ENCODE assay signal across 14 cellular contexts in genomic region chr10:69064762-69065328, GRCh38. TPM values are rescaled to one million over a fixed set of nuclear protein-coding genes. Genes with fewer than 3 reads are reported as not detected.
DNase-seq lines count a peak whose midpoint lies in the region; ATAC-seq and TF ChIP-seq lines count a peak whose summit lies in the region.
"Had no signal": no experiment of that assay in that cellular context is flagged by ENCODE, and none has a peak within 500 bp of the region (broad histone marks: within the 10 kb centered on the region; RNA-seq: fewer than 3 reads in every experiment).

No MANE protein-coding gene starts in this region.

- H3K79me2 ChIP-seq in fibroblast of lung (ENCODE audit: control insufficient read depth, insufficient read depth, low read length) = no peaks in the 10 kb centered on the region

- no peak for ATAC-seq in stimulated activated effector memory CD8-positive, alpha-beta T cell treated with anti-CD3 and anti-CD28 coated beads, Interleukin-12 subunit alpha, Interleukin-12 subunit beta, amount 100 ng/mL, for 72 hours
- no peak for ATAC-seq in GM21447 (IDR thresholded peaks at IDR 0.05; ENCODE audit: unreplicated experiment)
- ATAC-seq: left colon had no signal

- intact Hi-C loops in activated CD4-positive, alpha-beta T cell treated with anti-CD3 and anti-CD28 coated beads, Interleukin-2, amount 10 ng/mL, durations not matched to agents 24 days and 14 days (cut with micrococcal nuclease) = loop anchor here (1.0 to 5.0 kb wide), 3 partner anchors 20 to 38 kb away; no protein-coding TSS in a partner anchor

- no peaks in the 10 kb centered on the region for H3K27me3 Mint-ChIP-seq in activated CD4-positive, alpha-beta T cell treated with anti-CD3 and anti-CD28 coated beads, Interleukin-2, amount 10 ng/mL, durations not matched to agents 24 days and 14 days

- CTCF ChIA-PET in RWPE1 (lab: Yijun Ruan, JAX) = interaction anchor here (0.5 kb wide), 1 partner anchor 105 kb away, joined by 4 read pairs; no protein-coding TSS in a partner anchor

- H3K4me1 Mint-ChIP-seq in activated CD4-positive, alpha-beta T cell treated with anti-CD3 and anti-CD28 coated beads, Interleukin-2, amount 10 ng/mL, durations not matched to agents 24 days and 14 days = peaks cover 40% of the 10 kb centered on the region
- H3K4me1 Mint-ChIP-seq in stimulated activated effector memory CD8-positive, alpha-beta T cell treated with anti-CD3 and anti-CD28 coated beads, Interleukin-12 subunit alpha, Interleukin-12 subunit beta, amount 100 ng/mL, for 72 hours = peaks cover 42% of the 10 kb centered on the region

- no peaks in the 10 kb centered on the region for H4K20me1 ChIP-seq in fibroblast of lung (ENCODE audit: control insufficient read depth, extremely low read depth, insufficient read depth, low read length)

- no peak overlapping the region for H3K4me2 ChIP-seq in fibroblast of lung (ENCODE audit: extremely low read depth, insufficient read depth, low read length)

- H3K27me3 ChIP-seq in fibroblast of lung (ENCODE audit: control insufficient read depth, insufficient read depth, low read length) = no peaks in the 10 kb centered on the region

- POLR2A ChIA-PET in RWPE1 (lab: Yijun Ruan, JAX; ENCODE audit: low non-redundant PET) = no interaction called here

- no peaks in the 10 kb centered on the region for H3K9me3 ChIP-seq in fibroblast of lung (ENCODE audit: control insufficient read depth, insufficient read depth, low read depth, low read length)

- H3K9ac ChIP-seq in fibroblast of lung (ENCODE audit: insufficient read depth, low read length) = no peak overlapping the region

- H3K9me3 Mint-ChIP-seq in activated CD4-positive, alpha-beta T cell treated with anti-CD3 and anti-CD28 coated beads, Interleukin-2, amount 10 ng/mL, durations not matched to agents 24 days and 14 days = peaks cover 4% of the 10 kb centered on the region
- no peaks in the 10 kb centered on the region for H3K9me3 Mint-ChIP-seq in stimulated activated effector memory CD8-positive, alpha-beta T cell treated with anti-CD3 and anti-CD28 coated beads, Interleukin-12 subunit alpha, Interleukin-12 subunit beta, amount 100 ng/mL, for 72 hours

- H3K4me3 Mint-ChIP-seq in activated CD4-positive, alpha-beta T cell treated with anti-CD3 and anti-CD28 coated beads, Interleukin-2, amount 10 ng/mL, durations not matched to agents 24 days and 14 days = no peak overlapping the region
- H3K4me3 Mint-ChIP-seq in stimulated activated effector memory CD8-positive, alpha-beta T cell treated with anti-CD3 and anti-CD28 coated beads, Interleukin-12 subunit alpha, Interleukin-12 subunit beta, amount 100 ng/mL, for 72 hours = peak overlapping the region; percentile 62

- H3K36me3 Mint-ChIP-seq in activated CD4-positive, alpha-beta T cell treated with anti-CD3 and anti-CD28 coated beads, Interleukin-2, amount 10 ng/mL, durations not matched to agents 24 days and 14 days (ENCODE audit: low read depth) = peaks cover 2% of the 10 kb centered on the region
- peaks cover 11% of the 10 kb centered on the region for H3K36me3 Mint-ChIP-seq in stimulated activated effector memory CD8-positive, alpha-beta T cell treated with anti-CD3 and anti-CD28 coated beads, Interleukin-12 subunit alpha, Interleukin-12 subunit beta, amount 100 ng/mL, for 72 hours

- H3K36me3 ChIP-seq in fibroblast of lung (ENCODE audit: control insufficient read depth, insufficient read depth, low read length) = no peaks in the 10 kb centered on the region

- H3K27ac Mint-ChIP-seq in activated CD4-positive, alpha-beta T cell treated with anti-CD3 and anti-CD28 coated beads, Interleukin-2, amount 10 ng/mL, durations not matched to agents 24 days and 14 days = peak overlapping the region; percentile 99
- peak overlapping the region; percentile 93 for H3K27ac Mint-ChIP-seq in stimulated activated effector memory CD8-positive, alpha-beta T cell treated with anti-CD3 and anti-CD28 coated beads, Interleukin-12 subunit alpha, Interleukin-12 subunit beta, amount 100 ng/mL, for 72 hours

- TF ChIP-seq CTCF in RWPE1 (conservative IDR thresholded peaks at IDR 0.05; ENCODE audit: low read depth) = no peak
- no peak for TF ChIP-seq CTCF in fibroblast of lung (conservative IDR thresholded peaks at IDR 0.05 in 1 of 2, IDR thresholded peaks at IDR 0.05 in 1 of 2; ENCODE audit: low read depth in 1 of 2, low read length in 2 of 2)

- H3K4me3 ChIP-seq in fibroblast of lung (replicated peaks in 1 of 4; ENCODE audit: control extremely low read depth in 1 of 4, insufficient read depth in 1 of 4, low read depth in 3 of 4, low read length in 4 of 4) = no peak overlapping the region

- peaks cover 26% of the 10 kb centered on the region for H3K4me1 ChIP-seq in fibroblast of lung (ENCODE audit: control insufficient read depth, extremely low read depth, insufficient read depth, low read length)

- DNase-seq in activated CD4-positive, alpha-beta T cell treated with anti-CD3 and anti-CD28 coated beads, Interleukin-2, amount 10 ng/mL, durations not matched to agents 24 days and 14 days = no peak
- DNase-seq in activated CD4-positive, alpha-beta T cell treated with anti-CD3 and anti-CD28 coated beads for 1 hour = no peak
- no peak for DNase-seq in RWPE1 (ENCODE audit: low spot score)
- no peak for DNase-seq in fibroblast of lung (ENCODE audit: low read depth in 2 of 2)
- DNase-seq in stimulated activated effector memory CD8-positive, alpha-beta T cell treated with anti-CD3 and anti-CD28 coated beads, Interleukin-12 subunit alpha, Interleukin-12 subunit beta, amount 100 ng/mL, for 72 hours (ENCODE audit: low spot score in 2 of 2) = no peak
- DNase-seq in hippocampal formation (lab: John Stamatoyannopoulos, UW) = no peak
- DNase-seq in DMS 273 (lab: John Stamatoyannopoulos, UW; ENCODE audit: unreplicated experiment) = no peak
- DNase-seq: activated CD4-positive, CD25-positive, alpha-beta regulatory T cell; activated T-cell treated with anti-CD3 and anti-CD28 coated beads, Interleukin-2, amount 50 U/mL, for 1 hour; left colon; NCI-H1092 had no signal

- peak overlapping the region; percentile 69 for H3K27ac ChIP-seq in RWPE1
- H3K27ac ChIP-seq in fibroblast of lung (ENCODE audit: insufficient read depth, low read length) = peak overlapping the region; percentile 71
- H3K27ac ChIP-seq: 22Rv1 had no signal

- H2AFZ ChIP-seq in fibroblast of lung (ENCODE audit: low read length) = no peak overlapping the region

RNA-seq across cellular contexts. Expression of gene SRGN, which starts 23.1 kb away (rescaled TPM):
- 996 and 999 TPM in 2 replicates for total RNA-seq in activated CD4-positive, alpha-beta T cell treated with anti-CD3 and anti-CD28 coated beads, Interleukin-2, amount 10 ng/mL, durations not matched to agents 24 days and 14 days
- total RNA-seq in fibroblast of lung = 147 and 363 TPM in 2 replicates
- 71.9 and 83.9 TPM in 2 replicates for polyA plus RNA-seq in fibroblast of lung
- polyA plus RNA-seq in fibroblast of lung (2012) = 59.1 and 76.2 TPM in 2 replicates
- 9.6 and 21.5 TPM in 2 replicates for polyA minus RNA-seq in fibroblast of lung (ENCODE audit: low replicate concordance)
- polyA plus RNA-seq: neural cell had no signal

RNA-seq across cellular contexts. Expression of gene VPS26A, which starts 59.1 kb away (rescaled TPM):
- 29.2 and 30.8 TPM in 2 replicates for total RNA-seq in activated CD4-positive, alpha-beta T cell treated with anti-CD3 and anti-CD28 coated beads, Interleukin-2, amount 10 ng/mL, durations not matched to agents 24 days and 14 days
- 38.0 and 44.1 TPM in 2 replicates for total RNA-seq in fibroblast of lung
- polyA plus RNA-seq in fibroblast of lung = 51.3 and 57.1 TPM in 2 replicates
- 55.2 and 55.9 TPM in 2 replicates for polyA plus RNA-seq in fibroblast of lung (2012)
- 0.90 and 1.9 TPM in 2 replicates for polyA minus RNA-seq in fibroblast of lung (ENCODE audit: low replicate concordance)
